13 cellular contexts compared by ENCODE assay signal in the genomic region with DNA sequence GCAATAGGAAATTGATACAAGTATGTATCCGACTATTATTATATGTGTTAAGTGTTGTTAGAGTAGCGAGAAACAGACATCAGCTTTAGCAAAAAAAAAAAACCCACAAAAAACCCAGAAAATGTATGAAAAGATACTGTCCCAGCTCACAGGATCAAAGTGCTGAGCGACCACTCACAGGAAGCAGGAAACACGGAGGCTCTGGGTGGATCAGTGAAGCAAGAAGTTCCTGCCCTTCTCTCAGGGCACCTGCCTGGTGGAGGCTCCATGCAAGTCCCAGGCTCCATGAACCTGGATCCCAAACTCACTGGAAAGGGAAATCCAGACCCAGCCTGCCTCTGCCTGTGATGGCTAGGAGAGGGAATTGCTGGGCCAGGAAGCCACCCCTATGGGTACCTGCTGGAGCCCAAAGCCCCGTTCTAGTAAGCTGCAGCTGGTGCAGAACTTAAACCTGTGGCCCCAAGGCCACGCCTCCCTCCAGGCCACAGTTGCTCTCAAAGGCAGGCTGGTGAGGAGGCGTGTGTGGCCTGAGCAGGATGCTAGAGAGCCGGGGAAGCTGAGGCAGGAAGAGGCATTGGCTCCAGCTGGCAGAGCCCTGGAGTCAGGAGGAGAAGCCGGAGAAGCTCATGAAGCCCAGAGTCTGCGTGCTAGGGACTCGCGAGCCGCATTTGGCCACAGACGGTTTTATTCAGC.
DNase-seq lines count a peak whose midpoint lies in the region; ATAC-seq and TF ChIP-seq lines count a peak whose summit lies in the region.
"Had no signal": no experiment of that assay in that cellular context is flagged by ENCODE, and none has a peak within 500 bp of the region (broad histone marks: within the 10 kb centered on the region; RNA-seq: fewer than 3 reads in every experiment).

No MANE protein-coding gene starts in this region.

- H4K20me1 ChIP-seq in BLaER1 treated with 17β-estradiol and CSF1 and Interleukin-3, amounts not matched to agents 10 nM and 100 nM, result no peaks in the 10 kb centered on the region; a peak in 1 of 22 replicates

- POLR2A ChIA-PET in activated B cell treated with CpG ODN at 0.5 μM for 24 hours (lab: Charles Lee), result no interaction called here

- intact Hi-C loops in activated B cell treated with CpG ODN at 0.5 μM for 24 hours (cut with micrococcal nuclease), result no loop called here

- H3K4me1 Mint-ChIP-seq in activated B cell treated with CpG ODN at 0.5 μM for 24 hours, result peaks cover 11% of the 10 kb centered on the region

- CTCF ChIA-PET in activated B cell treated with CpG ODN at 0.5 μM for 24 hours (lab: Charles Lee), result no interaction called here

- no peaks in the 10 kb centered on the region for H3K36me3 ChIP-seq in BLaER1 treated with 17β-estradiol and CSF1 and Interleukin-3, amounts not matched to agents 10 nM and 100 nM
- H3K36me3 ChIP-seq in effector memory CD4-positive, alpha-beta T cell (ENCODE audit: control insufficient read depth, insufficient read depth, low read length), result no peaks in the 10 kb centered on the region
- H3K36me3 ChIP-seq: SJSA1, vagina had no signal

- H3K4me3 Mint-ChIP-seq in activated B cell treated with CpG ODN at 0.5 μM for 24 hours, result no peak overlapping the region

- TF ChIP-seq CTCF in activated B cell treated with CpG ODN at 0.5 μM for 24 hours (IDR thresholded peaks at IDR 0.05), result no peak

- peak overlapping the region in 7 of 10 experiments; percentile 6 to 49 (median 40); a peak in 11 of 20 replicates for H3K4me3 ChIP-seq in BLaER1 treated with 17β-estradiol and CSF1 and Interleukin-3, amounts not matched to agents 10 nM and 100 nM
- H3K4me3 ChIP-seq in effector memory CD4-positive, alpha-beta T cell (ENCODE audit: insufficient read depth, low read depth, low read length, poor library complexity, severe bottlenecking), result peak overlapping the region; percentile 2
- H3K4me3 ChIP-seq: SJSA1, vagina had no signal

- no peaks in the 10 kb centered on the region for H3K36me3 Mint-ChIP-seq in activated B cell treated with CpG ODN at 0.5 μM for 24 hours (ENCODE audit: low read depth)

- no peak for DNase-seq in activated B cell treated with CpG ODN at 0.5 μM for 24 hours
- peak in 2 of 3 donors; percentile 34 to 43 for DNase-seq in effector memory CD4-positive, alpha-beta T cell
- DNase-seq in NCI-H1417 (lab: John Stamatoyannopoulos, UW), result no peak
- no peak for DNase-seq in NCI-H2107 treated with DMSO at 0.1 percent for 48 hours (lab: John Stamatoyannopoulos, UW; ENCODE audit: unreplicated experiment)
- no peak for DNase-seq in cortex of kidney (lab: John Stamatoyannopoulos, UW)
- DNase-seq: foreskin fibroblast, NCI-H1092 had no signal

- peak overlapping the region; percentile 86 to 96 (median 90) for H3K4me2 ChIP-seq in BLaER1 treated with 17β-estradiol and CSF1 and Interleukin-3, amounts not matched to agents 10 nM and 100 nM

- H3K4me1 ChIP-seq in BLaER1 treated with 17β-estradiol and CSF1 and Interleukin-3, amounts not matched to agents 10 nM and 100 nM, result peaks cover 37 to 77% (median 66%) of the 10 kb centered on the region in 10 experiments
- peaks cover 46% of the 10 kb centered on the region for H3K4me1 ChIP-seq in effector memory CD4-positive, alpha-beta T cell (ENCODE audit: control insufficient read depth, insufficient read depth, low read length, poor library complexity, severe bottlenecking)
- H3K4me1 ChIP-seq: SJSA1 had no signal

- peak; percentile 72 for ATAC-seq in GM21723 (IDR thresholded peaks at IDR 0.05; ENCODE audit: unreplicated experiment)
- ATAC-seq in activated B cell treated with CpG ODN at 0.5 μM for 24 hours (ENCODE audit: low read depth), result peak; percentile 31
- ATAC-seq in GM19455 (IDR thresholded peaks at IDR 0.05; ENCODE audit: unreplicated experiment), result no peak

- no peaks in the 10 kb centered on the region for H3K27me3 Mint-ChIP-seq in activated B cell treated with CpG ODN at 0.5 μM for 24 hours

- H3K9ac ChIP-seq in BLaER1 treated with 17β-estradiol and CSF1 and Interleukin-3, amounts not matched to agents 10 nM and 100 nM, result peak overlapping the region in 10 of 11 experiments; percentile 44 to 78 (median 67); a peak in 16 of 22 replicates

- H3K27ac ChIP-seq in BLaER1 treated with 17β-estradiol and CSF1 and Interleukin-3, amounts not matched to agents 10 nM and 100 nM, result peak overlapping the region in 10 of 11 experiments; percentile 73 to 86 (median 79); a peak in 20 of 22 replicates
- H3K27ac ChIP-seq in effector memory CD4-positive, alpha-beta T cell (ENCODE audit: insufficient read depth, low read length, poor library complexity, severe bottlenecking), result peak overlapping the region; percentile 83
- H3K27ac ChIP-seq: C4-2B, SJSA1, vagina had no signal

- H3K27ac Mint-ChIP-seq in activated B cell treated with CpG ODN at 0.5 μM for 24 hours, result no peak overlapping the region

- no peaks in the 10 kb centered on the region for H3K9me3 Mint-ChIP-seq in activated B cell treated with CpG ODN at 0.5 μM for 24 hours

- H3K27me3 ChIP-seq in BLaER1 treated with 17β-estradiol and CSF1 and Interleukin-3, amounts not matched to agents 10 nM and 100 nM, result no peaks in the 10 kb centered on the region
- H3K27me3 ChIP-seq in effector memory CD4-positive, alpha-beta T cell (replicated peaks; ENCODE audit: control insufficient read depth, insufficient read depth, low read length, poor library complexity, severe bottlenecking), result no peaks in the 10 kb centered on the region
- H3K27me3 ChIP-seq: SJSA1, vagina had no signal

- peaks cover 0 to 9% (median 1%) of the 10 kb centered on the region in 11 experiments; a peak in 4 of 22 replicates for H3K9me3 ChIP-seq in BLaER1 treated with 17β-estradiol and CSF1 and Interleukin-3, amounts not matched to agents 10 nM and 100 nM (replicated peaks in 1 of 11)
- no peaks in the 10 kb centered on the region for H3K9me3 ChIP-seq in effector memory CD4-positive, alpha-beta T cell (ENCODE audit: control insufficient read depth, low read length)
- H3K9me3 ChIP-seq: SJSA1, vagina had no signal

Comparison
In these comparisons a context has a peak if more than half of its experiments do, and no peak if none do; other contexts are left out.
1. DNase-seq: peak in effector memory CD4-positive, alpha-beta T cell (2 of 3); none in activated B cell treated with CpG ODN at 0.5 μM for 24 hours (single experiment), NCI-H1417 (0 of 3), NCI-H2107 treated with DMSO at 0.1 percent for 48 hours (single experiment) and cortex of kidney (single experiment).